ENCODE assay signal across 28 cellular contexts in genomic region chr1:201142011-201142853, GRCh38. TPM values are rescaled to one million over a fixed set of nuclear protein-coding genes. Genes with fewer than 3 reads are reported as not detected.
DNase-seq lines count a peak whose midpoint lies in the region; ATAC-seq, FAIRE-seq and TF ChIP-seq lines count a peak whose summit lies in the region.
"Had no signal": no experiment of that assay in that cellular context is flagged by ENCODE, and none has a peak within 500 bp of the region (broad histone marks: within the 10 kb centered on the region; RNA-seq: fewer than 3 reads in every experiment).

No MANE protein-coding gene starts in this region.

- H3K9me3 ChIP-seq in upper lobe of right lung, result no peaks in the 10 kb centered on the region
- H3K9me3 ChIP-seq: BE2C had no signal

- DNase-seq in NCI-H2171 treated with DMSO at 0.1 percent for 48 hours (lab: John Stamatoyannopoulos, UW) (peak; percentile 24), NCI-H2171 (lab: John Stamatoyannopoulos, UW) (no peak), glutamatergic neuron (peak; percentile 37), mesothelial cell of epicardium (ENCODE audit: low spot score in 2 of 2, unreplicated experiment in 2 of 2) (no peak), upper lobe of right lung (peak; percentile 48), NCI-H524 (lab: John Stamatoyannopoulos, UW) (no peak), D721Med (ENCODE audit: insufficient read length, low spot score) (no peak), AG20443 (ENCODE audit: low spot score) (no peak)
- DNase-seq: activated CD4-positive, alpha-beta T cell treated with anti-CD3 and anti-CD28 coated beads for 36 hours; activated naive CD8-positive, alpha-beta T cell treated with anti-CD3 and anti-CD28 coated beads, Interleukin-2, amount 10 ng/mL, durations not matched to agents 7 days and 5 days; BE2C; HFFc6; Kasumi-1; mesendoderm; NCI-H1105; NCI-H774; OCI-M1; SHP77; trophoblast cell had no signal

- no peak for ATAC-seq in upper lobe of right lung
- ATAC-seq: activated CD4-positive, alpha-beta T cell treated with anti-CD3 and anti-CD28 coated beads for 36 hours had no signal

- peaks cover 67% of the 10 kb centered on the region for H3K36me3 ChIP-seq in upper lobe of right lung

- FAIRE-seq in D721Med (lab: Jason Lieb, UNC), result no peak
- FAIRE-seq: endometrium, GM18507, TTC549 had no signal

- intact Hi-C loops in upper lobe of right lung (cut with DNase I), result no loop called here

- no peak overlapping the region for H3K4me3 ChIP-seq in upper lobe of right lung
- H3K4me3 ChIP-seq: coronary artery, skin epidermis had no signal

- no peak overlapping the region for H3K27ac ChIP-seq in upper lobe of right lung
- H3K27ac ChIP-seq: 22Rv1 had no signal

- H3K36me3 Mint-ChIP-seq in glutamatergic neuron (ENCODE audit: unreplicated experiment) (no peaks in the 10 kb centered on the region), mesothelial cell of epicardium (peaks cover 49% of the 10 kb centered on the region)

- no peak overlapping the region for H3K27ac Mint-ChIP-seq in glutamatergic neuron (ENCODE audit: unreplicated experiment)
- H3K27ac Mint-ChIP-seq in mesothelial cell of epicardium, result peak overlapping the region; percentile 15
- H3K27ac Mint-ChIP-seq: activated CD4-positive, alpha-beta T cell treated with anti-CD3 and anti-CD28 coated beads for 36 hours; activated naive CD8-positive, alpha-beta T cell treated with anti-CD3 and anti-CD28 coated beads, Interleukin-2, amount 10 ng/mL, durations not matched to agents 7 days and 5 days; HFFc6; stimulated activated naive CD8-positive, alpha-beta T cell treated with anti-CD3 and anti-CD28 coated beads, Interleukin-15, Interleukin-2, amounts not matched to agents 100 ng/mL and 50 ng/mL, for 24 hours had no signal

- no peak overlapping the region for H3K4me3 Mint-ChIP-seq in glutamatergic neuron (ENCODE audit: unreplicated experiment)
- no peak overlapping the region for H3K4me3 Mint-ChIP-seq in mesothelial cell of epicardium
- H3K4me3 Mint-ChIP-seq: activated CD4-positive, alpha-beta T cell treated with anti-CD3 and anti-CD28 coated beads for 36 hours; activated naive CD8-positive, alpha-beta T cell treated with anti-CD3 and anti-CD28 coated beads, Interleukin-2, amount 10 ng/mL, durations not matched to agents 7 days and 5 days; HFFc6; stimulated activated naive CD8-positive, alpha-beta T cell treated with anti-CD3 and anti-CD28 coated beads, Interleukin-15, Interleukin-2, amounts not matched to agents 100 ng/mL and 50 ng/mL, for 24 hours had no signal

- peaks cover 2% of the 10 kb centered on the region for H3K9me3 Mint-ChIP-seq in glutamatergic neuron (ENCODE audit: unreplicated experiment)
- H3K9me3 Mint-ChIP-seq in mesothelial cell of epicardium, result no peaks in the 10 kb centered on the region
- H3K9me3 Mint-ChIP-seq: activated naive CD8-positive, alpha-beta T cell treated with anti-CD3 and anti-CD28 coated beads, Interleukin-2, amount 10 ng/mL, durations not matched to agents 7 days and 5 days; HFFc6; stimulated activated naive CD8-positive, alpha-beta T cell treated with anti-CD3 and anti-CD28 coated beads, Interleukin-15, Interleukin-2, amounts not matched to agents 100 ng/mL and 50 ng/mL, for 24 hours had no signal

- no peak for TF ChIP-seq CTCF in glutamatergic neuron (IDR thresholded peaks at IDR 0.05; ENCODE audit: partially characterized antibody, unreplicated experiment)
- TF ChIP-seq CTCF in mesothelial cell of epicardium (IDR thresholded peaks at IDR 0.05; ENCODE audit: unreplicated experiment), result no peak
- TF ChIP-seq CTCF in upper lobe of right lung (IDR thresholded peaks at IDR 0.05), result no peak
- TF ChIP-seq CTCF in D721Med (IDR thresholded peaks at IDR 0.05; ENCODE audit: insufficient read depth, missing control alignments), result no peak

- H3K27me3 Mint-ChIP-seq in glutamatergic neuron (ENCODE audit: unreplicated experiment), result peaks cover 6% of the 10 kb centered on the region
- H3K27me3 Mint-ChIP-seq in mesothelial cell of epicardium (ENCODE audit: low read depth), result no peaks in the 10 kb centered on the region
- H3K27me3 Mint-ChIP-seq: activated CD4-positive, alpha-beta T cell treated with anti-CD3 and anti-CD28 coated beads for 36 hours; activated naive CD8-positive, alpha-beta T cell treated with anti-CD3 and anti-CD28 coated beads, Interleukin-2, amount 10 ng/mL, durations not matched to agents 7 days and 5 days; stimulated activated naive CD8-positive, alpha-beta T cell treated with anti-CD3 and anti-CD28 coated beads, Interleukin-15, Interleukin-2, amounts not matched to agents 100 ng/mL and 50 ng/mL, for 24 hours had no signal

- H3K4me1 ChIP-seq in upper lobe of right lung, result no peaks in the 10 kb centered on the region
- H3K4me1 ChIP-seq: BE2C had no signal

- H3K4me1 Mint-ChIP-seq in glutamatergic neuron (ENCODE audit: low read depth, unreplicated experiment), result peaks cover 30% of the 10 kb centered on the region
- H3K4me1 Mint-ChIP-seq in mesothelial cell of epicardium, result peaks cover 9% of the 10 kb centered on the region
- H3K4me1 Mint-ChIP-seq: activated CD4-positive, alpha-beta T cell treated with anti-CD3 and anti-CD28 coated beads for 36 hours; activated naive CD8-positive, alpha-beta T cell treated with anti-CD3 and anti-CD28 coated beads, Interleukin-2, amount 10 ng/mL, durations not matched to agents 7 days and 5 days had no signal

- no peaks in the 10 kb centered on the region for H3K27me3 ChIP-seq in upper lobe of right lung
- H3K27me3 ChIP-seq: BE2C had no signal

RNA-seq across cellular contexts. Expression of gene TMEM9, which starts 12.0 kb away (rescaled TPM):
- total RNA-seq in glutamatergic neuron (ENCODE audit: unreplicated experiment) (80.2 TPM), mesothelial cell of epicardium (133 to 140 TPM (median 136 TPM) in 3 replicates), upper lobe of right lung (59.3 TPM)

RNA-seq across cellular contexts. Expression of gene ASCL5, which starts 15.2 kb away (rescaled TPM):
- not detected for total RNA-seq in glutamatergic neuron (ENCODE audit: unreplicated experiment)
- total RNA-seq in mesothelial cell of epicardium, result not detected in 3 replicates
- 0.29 TPM for total RNA-seq in upper lobe of right lung
- total RNA-seq: activated CD8-positive, alpha-beta memory T cell treated with anti-CD3 and anti-CD28 coated beads for 36 hours; activated naive CD8-positive, alpha-beta T cell treated with anti-CD3 and anti-CD28 coated beads, Interleukin-2, amount 10 ng/mL, durations not matched to agents 7 days and 5 days; HFFc6; kidney epithelial cell had no signal

RNA-seq across cellular contexts. Expression of gene CACNA1S, which starts 30.0 kb away (rescaled TPM):
- 0.07 TPM for total RNA-seq in glutamatergic neuron (ENCODE audit: unreplicated experiment)
- 0.05 TPM in 1 of 3 replicates, not detected in the others for total RNA-seq in mesothelial cell of epicardium
- 0.55 TPM for total RNA-seq in upper lobe of right lung
- total RNA-seq: activated CD4-positive, alpha-beta T cell treated with anti-CD3 and anti-CD28 coated beads for 36 hours; activated CD8-positive, alpha-beta memory T cell treated with anti-CD3 and anti-CD28 coated beads for 36 hours; activated naive CD8-positive, alpha-beta T cell treated with anti-CD3 and anti-CD28 coated beads, Interleukin-2, amount 10 ng/mL, durations not matched to agents 7 days and 5 days; HFFc6; kidney epithelial cell had no signal

RNA-seq across cellular contexts. Expression of gene IGFN1, which starts 48.4 kb away (rescaled TPM):
- total RNA-seq in glutamatergic neuron (ENCODE audit: unreplicated experiment), result 1.9 TPM
- 0.93 to 1.6 TPM (median 1.0 TPM) in 3 replicates for total RNA-seq in mesothelial cell of epicardium
- 0.81 TPM for total RNA-seq in upper lobe of right lung
- total RNA-seq: activated CD4-positive, alpha-beta T cell treated with anti-CD3 and anti-CD28 coated beads for 36 hours; activated CD8-positive, alpha-beta memory T cell treated with anti-CD3 and anti-CD28 coated beads for 36 hours; activated naive CD8-positive, alpha-beta T cell treated with anti-CD3 and anti-CD28 coated beads, Interleukin-2, amount 10 ng/mL, durations not matched to agents 7 days and 5 days; HFFc6 had no signal

Comparison
In these comparisons a context has a peak if more than half of its experiments do, and no peak if none do; other contexts are left out.
1. DNase-seq: peak in NCI-H2171 treated with DMSO at 0.1 percent for 48 hours (single experiment), glutamatergic neuron (single experiment) and upper lobe of right lung (single experiment); none in NCI-H2171 (single experiment), mesothelial cell of epicardium (0 of 2), NCI-H524 (0 of 2), D721Med (single experiment) and AG20443 (single experiment).